Comparison of ENCODE assay signal across 33 cellular contexts in genomic region chr6:100751590-100751989, GRCh38.
"Had no signal": no experiment of that assay in that cellular context is flagged by ENCODE, and none has a peak within 500 bp of the region (broad histone marks: within the 10 kb centered on the region; RNA-seq: fewer than 3 reads in every experiment).

No MANE protein-coding gene starts in this region.

- H3K4me2 ChIP-seq: PC-9 had no signal

- H3K4me1 ChIP-seq: ascending aorta had no signal

- H3K4me3 ChIP-seq: ascending aorta, cardiac muscle cell, MG63, PC-9 had no signal

- H3K27me3 ChIP-seq: ascending aorta, cardiac muscle cell, MG63 had no signal

- FAIRE-seq: RCC 7860 had no signal

- H3K9me3 ChIP-seq: ascending aorta, MG63 had no signal

- H3K36me3 ChIP-seq: ascending aorta, cardiac muscle cell, MG63, WERI-Rb-1 had no signal

- DNase-seq: activated CD4-positive, alpha-beta memory T cell treated with anti-CD3 and anti-CD28 coated beads, Interleukin-2, amount 10 ng/mL, durations not matched to agents 7 days and 5 days; activated CD4-positive, alpha-beta T cell treated with anti-CD3 and anti-CD28 coated beads for 1 hour; activated CD4-positive, alpha-beta T cell treated with anti-CD3 and anti-CD28 coated beads for 48 hours; activated CD4-positive, CD25-positive, alpha-beta regulatory T cell; activated CD8-positive, alpha-beta memory T cell treated with anti-CD3 and anti-CD28 coated beads for 24 hours; activated CD8-positive, alpha-beta memory T cell treated with anti-CD3 and anti-CD28 coated beads, Interleukin-2, amount 10 ng/mL, durations not matched to agents 7 days and 5 days; activated CD8-positive, alpha-beta memory T cell treated with anti-CD3 and anti-CD28 coated beads, Interleukin-2, amount 50 U/mL, for 48 hours; activated effector memory CD4-positive, alpha-beta T cell treated with Interleukin-2 at 50 U/mL for 16 hours; activated naive CD4-positive, alpha-beta T cell treated with anti-CD3 and anti-CD28 coated beads, Interleukin-2, amount 50 U/mL, for 16 hours; activated naive CD8-positive, alpha-beta T cell treated with anti-CD3 and anti-CD28 coated beads, Interleukin-2, amount 10 ng/mL, durations not matched to agents 7 days and 5 days; activated T-cell treated with anti-CD3 and anti-CD28 coated beads, Interleukin-2, amount 50 U/mL, for 48 hours; amygdala; Kasumi-1; KG1; MG63; MV-4-11; NCI-H1105; NCI-H1417 treated with DMSO at 0.1 percent for 48 hours; NCI-H187 treated with DMSO at 0.1 percent for 48 hours; NCI-H226; NCI-H446 treated with DMSO at 0.1 percent for 48 hours; NCI-H774; PC-9; SW 1271; T-helper 1 cell; T-helper 2 cell; T-helper 9 cell; WERI-Rb-1 had no signal

- H3K27ac ChIP-seq: ascending aorta, cardiac muscle cell, PC-9, RWPE1, WERI-Rb-1 had no signal

- ATAC-seq: activated CD8-positive, alpha-beta memory T cell treated with anti-CD3 and anti-CD28 coated beads, Interleukin-2, amount 10 ng/mL, durations not matched to agents 7 days and 5 days; Right ventricle myocardium inferior had no signal

- H2AFZ ChIP-seq: PC-9 had no signal
